In genomic region chr2:96815326-96816126, GRCh38 we compare ENCODE assay signal across 8 cellular contexts. TPM values are rescaled to one million over a fixed set of nuclear protein-coding genes. Genes with fewer than 3 reads are reported as not detected.
DNase-seq lines count a peak whose midpoint lies in the region; ATAC-seq, FAIRE-seq and TF ChIP-seq lines count a peak whose summit lies in the region.

No MANE protein-coding gene starts in this region.

- H3K9me3 Mint-ChIP-seq in T-helper 2 cell treated with Interferon-gamma antibody and Interleukin-4, amounts not matched to agents 5 μg/mL and 100 μg/mL, for 36 hours, result no peaks in the 10 kb centered on the region
- H3K9me3 Mint-ChIP-seq in natural killer cell, result no peaks in the 10 kb centered on the region

- H3K27ac ChIP-seq in BLaER1 (no peak overlapping the region), HL-60 (replicated peaks) (peak overlapping the region; percentile 57), endothelial cell of umbilical vein (ENCODE audit: insufficient read depth, low read depth, low read length) (no peak overlapping the region)

- H3K4me1 ChIP-seq in BLaER1 (peaks cover 55% of the 10 kb centered on the region), endothelial cell of umbilical vein (ENCODE audit: control insufficient read depth, extremely low read depth, insufficient read depth, low read length) (peaks cover 13% of the 10 kb centered on the region)

- peak overlapping the region; percentile 51 for H3K27ac Mint-ChIP-seq in T-helper 2 cell treated with Interferon-gamma antibody and Interleukin-4, amounts not matched to agents 5 μg/mL and 100 μg/mL, for 36 hours
- H3K27ac Mint-ChIP-seq in natural killer cell, result peak overlapping the region; percentile 82

- peak overlapping the region; percentile 92 for H3K4me3 Mint-ChIP-seq in T-helper 2 cell treated with Interferon-gamma antibody and Interleukin-4, amounts not matched to agents 5 μg/mL and 100 μg/mL, for 36 hours
- peak overlapping the region; percentile 88 for H3K4me3 Mint-ChIP-seq in natural killer cell

- peak overlapping the region; percentile 84 for H3K4me3 ChIP-seq in BLaER1
- peak overlapping the region; percentile 68 for H3K4me3 ChIP-seq in GM12865 (ENCODE audit: low read depth, low read length)
- peak overlapping the region; percentile 82 for H3K4me3 ChIP-seq in HL-60 (replicated peaks; ENCODE audit: insufficient read depth, low read length)
- H3K4me3 ChIP-seq in endothelial cell of umbilical vein (replicated peaks in 1 of 3; ENCODE audit: insufficient read depth in 1 of 3, low read depth in 1 of 3, low read length in 3 of 3), result peak overlapping the region; percentile 52 to 82 (median 75)

- H3K9me3 ChIP-seq in BLaER1 (no peaks in the 10 kb centered on the region), endothelial cell of umbilical vein (replicated peaks; ENCODE audit: control insufficient read depth, insufficient read depth, low read length) (no peaks in the 10 kb centered on the region)

- H3K36me3 Mint-ChIP-seq in T-helper 2 cell treated with Interferon-gamma antibody and Interleukin-4, amounts not matched to agents 5 μg/mL and 100 μg/mL, for 36 hours (ENCODE audit: low read depth), result peaks cover 25% of the 10 kb centered on the region
- H3K36me3 Mint-ChIP-seq in natural killer cell, result no peaks in the 10 kb centered on the region

- TF ChIP-seq CTCF in GM12865 (IDR thresholded peaks at IDR 0.05; ENCODE audit: insufficient read depth, low read depth, low read length, missing control alignments) (no peak), HL-60 (IDR thresholded peaks at IDR 0.05; ENCODE audit: insufficient read depth, low read length) (no peak), endothelial cell of umbilical vein (IDR thresholded peaks at IDR 0.05; ENCODE audit: extremely low read depth in 1 of 2, insufficient read depth in 1 of 2, low read depth in 1 of 2, low read length in 2 of 2) (no peak), natural killer cell (IDR thresholded peaks at IDR 0.05) (no peak)

- no peaks in the 10 kb centered on the region for H3K9me1 ChIP-seq in endothelial cell of umbilical vein (replicated peaks; ENCODE audit: control insufficient read depth, extremely low read depth, insufficient read depth, low read length)

- no TSS peak for BruUV-seq in endothelial cell of umbilical vein (replicated peaks; lab: Mats Ljungman, UMichigan)

- peaks cover 10% of the 10 kb centered on the region for H3K79me2 ChIP-seq in endothelial cell of umbilical vein (ENCODE audit: control insufficient read depth, insufficient read depth, low read length)

- H3K9ac ChIP-seq in BLaER1 (peak overlapping the region; percentile 84), endothelial cell of umbilical vein (replicated peaks; ENCODE audit: extremely low read depth, insufficient read depth, low read length) (peak overlapping the region; percentile 45)

- H2AFZ ChIP-seq in endothelial cell of umbilical vein (ENCODE audit: low read depth, low read length), result peak overlapping the region; percentile 97

- H4K20me1 ChIP-seq in BLaER1, result peaks cover 39% of the 10 kb centered on the region
- no peaks in the 10 kb centered on the region for H4K20me1 ChIP-seq in endothelial cell of umbilical vein (replicated peaks; ENCODE audit: control insufficient read depth, extremely low read depth, insufficient read depth, low read length)

- peak; percentile 17 for TF ChIP-seq POLR2A in endothelial cell of umbilical vein (IDR thresholded peaks at IDR 0.05; ENCODE audit: low read depth, low read length)

- H3K27me3 ChIP-seq in BLaER1 (no peaks in the 10 kb centered on the region), HL-60 (ENCODE audit: insufficient read depth, poor library complexity, severe bottlenecking) (no peaks in the 10 kb centered on the region), endothelial cell of umbilical vein (ENCODE audit: control insufficient read depth in 2 of 2, insufficient read depth in 2 of 2, low read length in 2 of 2) (no peaks in the 10 kb centered on the region)

- ATAC-seq in natural killer cell (peak; percentile 0 to 1 (median 0)), HG02870 (IDR thresholded peaks at IDR 0.05; ENCODE audit: unreplicated experiment) (no peak)

- peak overlapping the region; percentile 84 for H3K4me2 ChIP-seq in BLaER1
- peak overlapping the region; percentile 94 for H3K4me2 ChIP-seq in endothelial cell of umbilical vein (ENCODE audit: insufficient read depth, low read length)

- H3K27me3 Mint-ChIP-seq in T-helper 2 cell treated with Interferon-gamma antibody and Interleukin-4, amounts not matched to agents 5 μg/mL and 100 μg/mL, for 36 hours (ENCODE audit: low read depth), result no peaks in the 10 kb centered on the region
- H3K27me3 Mint-ChIP-seq in natural killer cell (ENCODE audit: low read depth in 2 of 2), result no peaks in the 10 kb centered on the region

- no peak for FAIRE-seq in endothelial cell of umbilical vein (lab: Jason Lieb, UNC)

- POLR2A ChIA-PET in endothelial cell of umbilical vein (lab: Charles Lee), result interaction anchor here (0.8 kb wide), 1 partner anchor 42 kb away, joined by 4 read pairs; the partner anchor contains the start of gene ANKRD39

- dilution Hi-C loops in endothelial cell of umbilical vein (cut with MboI; ENCODE audit: extremely low pct_ligation_motif_present, low sequenced_read_pairs), result no loop called here

- DNase-seq in GM12865 (ENCODE audit: low read depth), result peak; percentile 24
- no peak for DNase-seq in HL-60 (ENCODE audit: low read depth in 1 of 2, low spot score in 1 of 2)
- peak; percentile 36 for DNase-seq in T-helper 2 cell treated with Interferon-gamma antibody and Interleukin-4, amounts not matched to agents 5 μg/mL and 100 μg/mL, for 36 hours (ENCODE audit: low spot score)
- no peak for DNase-seq in endothelial cell of umbilical vein (ENCODE audit: low read depth, low spot score)
- DNase-seq in natural killer cell, result no peak
- DNase-seq in T-helper 9 cell, result no peak

- CTCF ChIA-PET in endothelial cell of umbilical vein (lab: Charles Lee), result interaction anchor here (0.8 to 2.9 kb wide), 14 partner anchors 9 to 289 kb away, joined by 3 to 16 read pairs (median 5); partner anchors contain the start of gene ANKRD39

- peaks cover 23% of the 10 kb centered on the region for H3K36me3 ChIP-seq in BLaER1
- H3K36me3 ChIP-seq in endothelial cell of umbilical vein (ENCODE audit: control insufficient read depth in 2 of 2, extremely low read depth in 1 of 2, insufficient read depth in 2 of 2, low read length in 2 of 2), result no peaks in the 10 kb centered on the region

- intact Hi-C loops in endothelial cell of umbilical vein (cut with micrococcal nuclease), result loop anchor here (1.0 to 2.0 kb wide), 5 partner anchors 43 to 279 kb away; partner anchors contain the start of genes ANKRD39, ARID5A, CNNM4 and KANSL3
- intact Hi-C loops in natural killer cell (cut with micrococcal nuclease), result loop anchor here (1.0 to 5.0 kb wide), 4 partner anchors 9 to 147 kb away; partner anchors contain the start of genes ANKRD39 and SEMA4C

- H3K4me1 Mint-ChIP-seq in T-helper 2 cell treated with Interferon-gamma antibody and Interleukin-4, amounts not matched to agents 5 μg/mL and 100 μg/mL, for 36 hours (ENCODE audit: low read depth), result peaks cover 48% of the 10 kb centered on the region
- peaks cover 48 to 63% of the 10 kb centered on the region in 2 donors for H3K4me1 Mint-ChIP-seq in natural killer cell

RNA-seq across cellular contexts. Expression of gene CNNM3, which starts 0.5 kb away (rescaled TPM):
- 13.0 and 13.5 TPM in 2 replicates for total RNA-seq in endothelial cell of umbilical vein
- 14.9 and 16.4 TPM in 2 replicates for polyA plus RNA-seq in endothelial cell of umbilical vein
- polyA plus RNA-seq in endothelial cell of umbilical vein (2011; cell fraction: cytosol; rRNA removed), result 9.6 and 10.1 TPM in 2 replicates
- polyA plus RNA-seq in endothelial cell of umbilical vein (2011; cell fraction: nucleus; rRNA removed), result 14.8 and 18.5 TPM in 2 replicates
- 10.2 and 10.6 TPM in 2 replicates for polyA plus RNA-seq in endothelial cell of umbilical vein (2012)
- 19.8 and 22.5 TPM in 2 replicates for polyA minus RNA-seq in endothelial cell of umbilical vein
- 23.6 TPM for polyA minus RNA-seq in endothelial cell of umbilical vein (2011; cell fraction: cytosol; rRNA and poly(A)+ RNA removed)
- 9.0 and 10.0 TPM in 2 replicates for polyA minus RNA-seq in endothelial cell of umbilical vein (2011; cell fraction: nucleus; rRNA and poly(A)+ RNA removed)
- total RNA-seq in natural killer cell, result 10 to 100 TPM; 33.8 to 55.2 (median 45.6) TPM

RNA-seq across cellular contexts. Expression of gene ANKRD23, which starts 28.3 kb away (rescaled TPM):
- total RNA-seq in endothelial cell of umbilical vein (2.4 and 3.6 TPM in 2 replicates), natural killer cell (10 to 100 TPM in 2 of 3 donors, 1 to 10 TPM in 1; 8.3 to 11.2 (median 10.1) TPM)
- 1.5 and 1.7 TPM in 2 replicates for polyA plus RNA-seq in endothelial cell of umbilical vein
- polyA plus RNA-seq in endothelial cell of umbilical vein (2011; cell fraction: cytosol; rRNA removed), result 0.52 and 0.75 TPM in 2 replicates
- 10.5 and 10.7 TPM in 2 replicates for polyA plus RNA-seq in endothelial cell of umbilical vein (2011; cell fraction: nucleus; rRNA removed)
- 1.4 and 1.6 TPM in 2 replicates for polyA plus RNA-seq in endothelial cell of umbilical vein (2012)
- 1.6 and 1.8 TPM in 2 replicates for polyA minus RNA-seq in endothelial cell of umbilical vein
- polyA minus RNA-seq in endothelial cell of umbilical vein (2011; cell fraction: cytosol; rRNA and poly(A)+ RNA removed), result 1.4 TPM
- 4.2 and 6.1 TPM in 2 replicates for polyA minus RNA-seq in endothelial cell of umbilical vein (2011; cell fraction: nucleus; rRNA and poly(A)+ RNA removed)

RNA-seq across cellular contexts. Expression of gene ANKRD39, which starts 42.3 kb away (rescaled TPM):
- total RNA-seq in endothelial cell of umbilical vein (12.0 and 14.7 TPM in 2 replicates), natural killer cell (10 to 100 TPM; 15.5 to 22.3 (median 21.6) TPM)
- 17.9 and 20.4 TPM in 2 replicates for polyA plus RNA-seq in endothelial cell of umbilical vein
- polyA plus RNA-seq in endothelial cell of umbilical vein (2011; cell fraction: cytosol; rRNA removed), result 10.0 and 10.3 TPM in 2 replicates
- polyA plus RNA-seq in endothelial cell of umbilical vein (2011; cell fraction: nucleus; rRNA removed), result 11.2 and 13.0 TPM in 2 replicates
- 13.3 and 15.5 TPM in 2 replicates for polyA plus RNA-seq in endothelial cell of umbilical vein (2012)
- polyA minus RNA-seq in endothelial cell of umbilical vein, result 6.4 and 7.9 TPM in 2 replicates
- 6.2 TPM for polyA minus RNA-seq in endothelial cell of umbilical vein (2011; cell fraction: cytosol; rRNA and poly(A)+ RNA removed)
- 4.9 and 6.5 TPM in 2 replicates for polyA minus RNA-seq in endothelial cell of umbilical vein (2011; cell fraction: nucleus; rRNA and poly(A)+ RNA removed)

RNA-seq across cellular contexts. Expression of gene SEMA4C, which starts 54.4 kb away (rescaled TPM):
- 13.1 and 17.3 TPM in 2 replicates for total RNA-seq in endothelial cell of umbilical vein
- 16.4 and 18.0 TPM in 2 replicates for polyA plus RNA-seq in endothelial cell of umbilical vein
- polyA plus RNA-seq in endothelial cell of umbilical vein (2011; cell fraction: cytosol; rRNA removed), result 10.2 and 13.0 TPM in 2 replicates
- polyA plus RNA-seq in endothelial cell of umbilical vein (2011; cell fraction: nucleus; rRNA removed), result 24.5 and 30.6 TPM in 2 replicates
- 9.3 and 14.6 TPM in 2 replicates for polyA plus RNA-seq in endothelial cell of umbilical vein (2012)
- polyA minus RNA-seq in endothelial cell of umbilical vein, result 25.8 and 28.9 TPM in 2 replicates
- polyA minus RNA-seq in endothelial cell of umbilical vein (2011; cell fraction: cytosol; rRNA and poly(A)+ RNA removed), result 9.2 TPM
- 6.7 and 10.3 TPM in 2 replicates for polyA minus RNA-seq in endothelial cell of umbilical vein (2011; cell fraction: nucleus; rRNA and poly(A)+ RNA removed)
- total RNA-seq in natural killer cell, result 10 to 100 TPM; 51.8 to 78.1 (median 65.8) TPM

RNA-seq across cellular contexts. Expression of gene CNNM4, which starts 54.8 kb away (rescaled TPM):
- total RNA-seq in endothelial cell of umbilical vein (5.3 TPM in 2 replicates), natural killer cell (10 to 100 TPM in 2 of 3 donors, 1 to 10 TPM in 1; 9.9 to 12.1 (median 10.7) TPM)
- 4.7 and 5.3 TPM in 2 replicates for polyA plus RNA-seq in endothelial cell of umbilical vein
- 4.5 TPM in 2 replicates for polyA plus RNA-seq in endothelial cell of umbilical vein (2011; cell fraction: cytosol; rRNA removed)
- 4.2 and 5.5 TPM in 2 replicates for polyA plus RNA-seq in endothelial cell of umbilical vein (2011; cell fraction: nucleus; rRNA removed)
- polyA plus RNA-seq in endothelial cell of umbilical vein (2012), result 5.5 and 5.7 TPM in 2 replicates
- 8.7 TPM in 2 replicates for polyA minus RNA-seq in endothelial cell of umbilical vein
- polyA minus RNA-seq in endothelial cell of umbilical vein (2011; cell fraction: cytosol; rRNA and poly(A)+ RNA removed), result 8.8 TPM
- 3.9 and 4.1 TPM in 2 replicates for polyA minus RNA-seq in endothelial cell of umbilical vein (2011; cell fraction: nucleus; rRNA and poly(A)+ RNA removed)

Comparison
In these comparisons a context has a peak if more than half of its experiments do, and no peak if none do; other contexts are left out.
1. DNase-seq: peak in GM12865 (single experiment) and T-helper 2 cell treated with Interferon-gamma antibody and Interleukin-4, amounts not matched to agents 5 μg/mL and 100 μg/mL, for 36 hours (single experiment); none in HL-60 (0 of 2), endothelial cell of umbilical vein (single experiment), natural killer cell (single experiment) and T-helper 9 cell (single experiment).
2. Peak in every context shown above with its lines, with median percentiles within 50 percentile points of each other: H3K4me3 ChIP-seq.